In genomic region chrX:10725071-10725470, GRCh38 we compare ENCODE assay signal across 11 cellular contexts.
DNase-seq lines count a peak whose midpoint lies in the region; ATAC-seq and TF ChIP-seq lines count a peak whose summit lies in the region.
"Had no signal": no experiment of that assay in that cellular context is flagged by ENCODE, and none has a peak within 500 bp of the region (broad histone marks: within the 10 kb centered on the region; RNA-seq: fewer than 3 reads in every experiment).

No MANE protein-coding gene starts in this region.

- peaks cover 0 to 3% (median 0%) of the 10 kb centered on the region in 9 donors for H3K27me3 ChIP-seq in heart left ventricle

- no peaks in the 10 kb centered on the region for H3K9me3 ChIP-seq in heart left ventricle

- in situ Hi-C loops in SK-MEL-5 (cut with HindIII; ENCODE audit: low pct_unique_long_range_greater_than_20kb, low sequenced_read_pairs): no loop called here

- POLR2A ChIA-PET in GM10248 (lab: Yijun Ruan, JAX): no interaction called here

- DNase-seq in GM10248 (ENCODE audit: extremely low spot score) (peak; percentile 31), SK-MEL-5 (ENCODE audit: low read depth, low spot score) (peak; percentile 44), iris pigment epithelial cell (ENCODE audit: low read depth) (peak; percentile 2), NCI-H226 (no peak), DMS79 treated with DMSO at 0.1 percent for 48 hours (lab: John Stamatoyannopoulos, UW) (no peak), heart left ventricle (no peak)
- DNase-seq: activated CD4-positive, alpha-beta T cell treated with anti-CD3 and anti-CD28 coated beads, Interleukin-2, amount 50 U/mL, for 48 hours; HCEC 1CT; NCI-H774 had no signal

- WGBS in heart left ventricle, 4 donors: 39 to 68% (median 47%) methylated on average over 3 of the region's 3 CpGs

- intact Hi-C loops in heart left ventricle (cut with DNase I): loop anchor here in 2 of 10 donors (10.0 kb wide), 2 partner anchors 380 to 540 kb away; no protein-coding TSS in a partner anchor

- no peak for TF ChIP-seq POLR2A in heart left ventricle (IDR thresholded peaks at IDR 0.05)

- CTCF ChIA-PET in GM10248 (lab: Yijun Ruan, JAX): interaction anchor here (1.2 to 6.4 kb wide), 4 partner anchors 19 to 605 kb away, joined by 3 to 49 read pairs (median 6); no protein-coding TSS in a partner anchor

- peak; percentile 62 for ATAC-seq in GM21786 (IDR thresholded peaks at IDR 0.05; ENCODE audit: unreplicated experiment)
- no peak for ATAC-seq in GM18502 (IDR thresholded peaks at IDR 0.05; ENCODE audit: poor library complexity, unreplicated experiment)
- ATAC-seq in heart left ventricle: no peak

- TF ChIP-seq CTCF in GM10248 (IDR thresholded peaks at IDR 0.05; ENCODE audit: control extremely low read depth, extremely low read depth, low read depth, missing control alignments) (no peak), heart left ventricle (IDR thresholded peaks at IDR 0.05) (peak in 1 of 12 donors; percentile 31)

- no peak overlapping the region for H3K4me3 ChIP-seq in heart left ventricle

- no peaks in the 10 kb centered on the region for H3K4me1 ChIP-seq in heart left ventricle

- no peak overlapping the region for H3K27ac ChIP-seq in heart left ventricle

- no peaks in the 10 kb centered on the region for H3K36me3 ChIP-seq in heart left ventricle

Comparison
In these comparisons a context has a peak if more than half of its experiments do, and no peak if none do; other contexts are left out.
1. DNase-seq: peak in GM10248 (single experiment), SK-MEL-5 (single experiment) and iris pigment epithelial cell (single experiment); none in NCI-H226 (single experiment), DMS79 treated with DMSO at 0.1 percent for 48 hours (single experiment) and heart left ventricle (0 of 5).